Comparison of ENCODE assay signal across 1 cellular context in the genomic region with DNA sequence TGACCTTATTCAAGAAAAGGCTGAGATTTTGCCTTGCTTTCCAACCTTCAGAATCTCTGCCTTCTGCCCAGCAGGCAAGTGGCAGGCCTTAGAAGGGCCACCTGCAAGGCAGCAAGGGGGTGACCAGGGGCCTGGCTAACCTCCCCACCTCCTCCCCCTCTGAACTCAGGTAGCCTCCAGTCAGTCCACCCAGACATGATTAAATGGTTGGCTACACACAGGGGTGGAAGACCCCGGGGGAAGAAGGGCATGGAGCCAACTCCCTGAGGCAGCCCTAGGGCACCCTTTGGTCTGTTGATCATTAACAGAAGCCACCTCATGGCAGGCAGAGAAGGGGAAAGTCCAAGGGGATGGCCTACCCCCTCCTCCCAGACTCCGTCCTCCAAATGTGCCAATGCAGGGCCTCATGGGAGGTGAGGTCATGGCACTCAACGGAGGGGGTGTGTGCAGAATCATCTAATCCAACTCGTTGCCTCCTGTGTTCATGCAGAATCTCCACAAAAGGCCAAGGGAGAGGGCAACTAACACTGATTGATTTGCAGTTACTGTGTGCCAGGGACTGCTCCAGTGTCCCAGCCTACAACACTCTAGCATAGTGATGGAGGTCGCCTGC.
TF ChIP-seq lines count a peak whose summit lies in the region.

No MANE protein-coding gene starts in this region.

TF ChIP-seq in SK-N-SH treated with all-trans-retinoic acid at 6 μM for 48 hours, 23 proteins besides CTCF, POLR2A, EP300 and RAD21 (continued from another document):
- TF ChIP-seq, protein P1, sequence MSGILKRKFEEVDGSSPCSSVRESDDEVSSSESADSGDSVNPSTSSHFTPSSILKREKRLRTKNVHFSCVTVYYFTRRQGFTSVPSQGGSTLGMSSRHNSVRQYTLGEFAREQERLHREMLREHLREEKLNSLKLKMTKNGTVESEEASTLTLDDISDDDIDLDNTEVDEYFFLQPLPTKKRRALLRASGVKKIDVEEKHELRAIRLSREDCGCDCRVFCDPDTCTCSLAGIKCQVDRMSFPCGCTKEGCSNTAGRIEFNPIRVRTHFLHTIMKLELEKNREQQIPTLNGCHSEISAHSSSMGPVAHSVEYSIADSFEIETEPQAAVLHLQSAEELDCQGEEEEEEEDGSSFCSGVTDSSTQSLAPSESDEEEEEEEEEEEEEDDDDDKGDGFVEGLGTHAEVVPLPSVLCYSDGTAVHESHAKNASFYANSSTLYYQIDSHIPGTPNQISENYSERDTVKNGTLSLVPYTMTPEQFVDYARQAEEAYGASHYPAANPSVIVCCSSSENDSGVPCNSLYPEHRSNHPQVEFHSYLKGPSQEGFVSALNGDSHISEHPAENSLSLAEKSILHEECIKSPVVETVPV (CRISPR knock-in tag; IDR thresholded peaks at IDR 0.05) = no peak
- no peak for TF ChIP-seq ZC3H10 (CRISPR knock-in tag; IDR thresholded peaks at IDR 0.05)
- no peak for TF ChIP-seq ZFP3 (CRISPR knock-in tag; IDR thresholded peaks at IDR 0.05)
